Comparison of ENCODE assay signal across 8 cellular contexts in genomic region chrX:132958086-132958703, GRCh38. TPM values are rescaled to one million over a fixed set of nuclear protein-coding genes. Genes with fewer than 3 reads are reported as not detected.
DNase-seq lines count a peak whose midpoint lies in the region; ATAC-seq and TF ChIP-seq lines count a peak whose summit lies in the region.

TSS of gene HS6ST2 (minus strand) at chrX:132958629.

- H3K27ac Mint-ChIP-seq in T-helper 17 cell = no peak within 1 kb of the TSS

- ATAC-seq in T-helper 17 cell = no peak
- ATAC-seq in sciatic nerve = peak; percentile 31
- ATAC-seq in HG02763 (IDR thresholded peaks at IDR 0.05; ENCODE audit: unreplicated experiment) = no peak

- intact Hi-C loops in left ventricle myocardium inferior (cut with micrococcal nuclease) = no loop called here
- intact Hi-C loops in sciatic nerve (cut with DNase I) = no loop called here

- H3K27me3 ChIP-seq in HAP-1 (ENCODE audit: low read depth) (no peaks in the 10 kb centered on the region), left ventricle myocardium inferior (ENCODE audit: low read depth) (peaks cover 61% of the 10 kb centered on the region)

- H3K4me3 ChIP-seq in HAP-1 (peak within 1 kb of the TSS; percentile 59), left ventricle myocardium inferior (peak within 1 kb of the TSS; percentile 62)

- peak within 1 kb of the TSS; percentile 79 for H3K4me3 Mint-ChIP-seq in T-helper 17 cell

- no peaks in the 10 kb centered on the region for H3K36me3 Mint-ChIP-seq in T-helper 17 cell (ENCODE audit: low read depth)

- DNase-seq in HAP-1 (ENCODE audit: low spot score in 2 of 2) (peak in 1 of 2 experiments; percentile 31), T-helper 17 cell (no peak), left ventricle myocardium inferior (no peak), sciatic nerve (ENCODE audit: low spot score) (no peak), AG20443 (ENCODE audit: low spot score) (no peak), dedifferentiated amniotic fluid mesenchymal stem cell (ENCODE audit: extremely low spot score) (no peak)
- DNase-seq in stimulated activated naive CD4-positive, alpha-beta T cell (lab: John Stamatoyannopoulos, UW) = no peak

- TF ChIP-seq CTCF in left ventricle myocardium inferior (IDR thresholded peaks at IDR 0.05; ENCODE audit: borderline replicate concordance) = no peak

- peaks cover 34% of the 10 kb centered on the region for H3K4me1 ChIP-seq in HAP-1
- H3K4me1 ChIP-seq in left ventricle myocardium inferior = peaks cover 22% of the 10 kb centered on the region

- H3K9me3 ChIP-seq in HAP-1 (no peaks in the 10 kb centered on the region), T-helper 17 cell (ENCODE audit: control insufficient read depth, low read length, poor library complexity, severe bottlenecking) (no peaks in the 10 kb centered on the region), left ventricle myocardium inferior (replicated peaks) (no peaks in the 10 kb centered on the region)

- peaks cover 5% of the 10 kb centered on the region for H3K4me1 Mint-ChIP-seq in T-helper 17 cell

- H3K36me3 ChIP-seq in HAP-1 (replicated peaks) (no peaks in the 10 kb centered on the region), left ventricle myocardium inferior (no peaks in the 10 kb centered on the region)

- H3K27ac ChIP-seq in left ventricle myocardium inferior (replicated peaks) = no peak within 1 kb of the TSS

- peaks cover 41% of the 10 kb centered on the region for H3K27me3 Mint-ChIP-seq in T-helper 17 cell

- in situ Hi-C loops in HAP-1 (cut with MboI; ENCODE audit: low sequenced_read_pairs) = loop anchor here (10.0 kb wide), 1 partner anchor 213 kb away; no protein-coding TSS in a partner anchor

RNA-seq across cellular contexts. Expression of gene HS6ST2, which starts in this region (rescaled TPM):
- not detected for total RNA-seq in T-helper 17 cell
- 0.19 TPM for total RNA-seq in left ventricle myocardium inferior
- 0.36 TPM for total RNA-seq in sciatic nerve

Comparison
In these comparisons a context has a peak if more than half of its experiments do, and no peak if none do; other contexts are left out.
1. Peak in ATAC-seq in sciatic nerve; RNA of the gene not detected or under 1 TPM.